1 cellular context compared by ENCODE assay signal in genomic region chr10:21388541-21389068, GRCh38.
TF ChIP-seq lines count a peak whose summit lies in the region.

No MANE protein-coding gene starts in this region.

TF ChIP-seq in GM23338, 12 proteins besides CTCF, POLR2A, EP300 and RAD21 (continued from another document):
- TF ChIP-seq, protein P1, sequence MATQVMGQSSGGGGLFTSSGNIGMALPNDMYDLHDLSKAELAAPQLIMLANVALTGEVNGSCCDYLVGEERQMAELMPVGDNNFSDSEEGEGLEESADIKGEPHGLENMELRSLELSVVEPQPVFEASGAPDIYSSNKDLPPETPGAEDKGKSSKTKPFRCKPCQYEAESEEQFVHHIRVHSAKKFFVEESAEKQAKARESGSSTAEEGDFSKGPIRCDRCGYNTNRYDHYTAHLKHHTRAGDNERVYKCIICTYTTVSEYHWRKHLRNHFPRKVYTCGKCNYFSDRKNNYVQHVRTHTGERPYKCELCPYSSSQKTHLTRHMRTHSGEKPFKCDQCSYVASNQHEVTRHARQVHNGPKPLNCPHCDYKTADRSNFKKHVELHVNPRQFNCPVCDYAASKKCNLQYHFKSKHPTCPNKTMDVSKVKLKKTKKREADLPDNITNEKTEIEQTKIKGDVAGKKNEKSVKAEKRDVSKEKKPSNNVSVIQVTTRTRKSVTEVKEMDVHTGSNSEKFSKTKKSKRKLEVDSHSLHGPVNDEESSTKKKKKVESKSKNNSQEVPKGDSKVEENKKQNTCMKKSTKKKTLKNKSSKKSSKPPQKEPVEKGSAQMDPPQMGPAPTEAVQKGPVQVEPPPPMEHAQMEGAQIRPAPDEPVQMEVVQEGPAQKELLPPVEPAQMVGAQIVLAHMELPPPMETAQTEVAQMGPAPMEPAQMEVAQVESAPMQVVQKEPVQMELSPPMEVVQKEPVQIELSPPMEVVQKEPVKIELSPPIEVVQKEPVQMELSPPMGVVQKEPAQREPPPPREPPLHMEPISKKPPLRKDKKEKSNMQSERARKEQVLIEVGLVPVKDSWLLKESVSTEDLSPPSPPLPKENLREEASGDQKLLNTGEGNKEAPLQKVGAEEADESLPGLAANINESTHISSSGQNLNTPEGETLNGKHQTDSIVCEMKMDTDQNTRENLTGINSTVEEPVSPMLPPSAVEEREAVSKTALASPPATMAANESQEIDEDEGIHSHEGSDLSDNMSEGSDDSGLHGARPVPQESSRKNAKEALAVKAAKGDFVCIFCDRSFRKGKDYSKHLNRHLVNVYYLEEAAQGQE (IDR thresholded peaks at IDR 0.05; ENCODE audit: unreplicated experiment): no peak
- TF ChIP-seq EZH2 (IDR thresholded peaks at IDR 0.05; ENCODE audit: low read depth, unreplicated experiment): no peak
- no peak for TF ChIP-seq CREB1 (CRISPR knock-in tag; IDR thresholded peaks at IDR 0.05; ENCODE audit: low read depth)
- TF ChIP-seq STAT1 (IDR thresholded peaks at IDR 0.05; ENCODE audit: unreplicated experiment): no peak
- no peak for TF ChIP-seq JUNB (IDR thresholded peaks at IDR 0.05; ENCODE audit: unreplicated experiment)
- TF ChIP-seq ZNF331 (CRISPR knock-in tag; IDR thresholded peaks at IDR 0.05; ENCODE audit: low read depth): no peak
- TF ChIP-seq EZH2phosphoT487 (IDR thresholded peaks at IDR 0.05; ENCODE audit: unreplicated experiment): no peak
- no peak for TF ChIP-seq NANOG (IDR thresholded peaks at IDR 0.05; ENCODE audit: borderline replicate concordance)
- no peak for TF ChIP-seq POLR2AphosphoS5 (IDR thresholded peaks at IDR 0.05; ENCODE audit: low read depth)
- no peak for TF ChIP-seq ETS1 (IDR thresholded peaks at IDR 0.05)
TF ChIP-seq in GM23338: peak in this region for 0.
